1 cellular context compared by ENCODE assay signal in genomic region chr16:2473999-2474876, GRCh38.
TF ChIP-seq lines count a peak whose summit lies in the region.

No MANE protein-coding gene starts in this region.

TF ChIP-seq in HepG2, 621 proteins besides CTCF, POLR2A, EP300 and RAD21 (continued from another document and continues in another):
- no peak for TF ChIP-seq NFIC (IDR thresholded peaks at IDR 0.05; ENCODE audit: low read length)
- TF ChIP-seq REXO4 (CRISPR knock-in tag; IDR thresholded peaks at IDR 0.05; ENCODE audit: borderline replicate concordance) = no peak
- TF ChIP-seq SNAI1 (CRISPR knock-in tag; IDR thresholded peaks at IDR 0.05; ENCODE audit: borderline replicate concordance) = no peak
- TF ChIP-seq ZNF614 (CRISPR knock-in tag; IDR thresholded peaks at IDR 0.05; ENCODE audit: borderline replicate concordance) = no peak
- no peak for TF ChIP-seq RORA (CRISPR knock-in tag; IDR thresholded peaks at IDR 0.05)
- TF ChIP-seq IRF2 (CRISPR knock-in tag; IDR thresholded peaks at IDR 0.05) = no peak
- TF ChIP-seq GATAD2A (CRISPR knock-in tag; IDR thresholded peaks at IDR 0.05) = no peak
- TF ChIP-seq ZNF644 (CRISPR knock-in tag; IDR thresholded peaks at IDR 0.05; ENCODE audit: low read depth) = no peak
- no peak for TF ChIP-seq FOXP4 (CRISPR knock-in tag; IDR thresholded peaks at IDR 0.05)
- no peak for TF ChIP-seq PRDM10 (CRISPR knock-in tag; IDR thresholded peaks at IDR 0.05; ENCODE audit: low read depth)
- TF ChIP-seq MBNL3 (CRISPR knock-in tag; conservative IDR thresholded peaks at IDR 0.05) = no peak
- TF ChIP-seq SMARCE1 (IDR thresholded peaks at IDR 0.05; ENCODE audit: borderline replicate concordance) = no peak
- no peak; the same call in 1 of the 2 replicates for TF ChIP-seq ZSCAN21 (CRISPR knock-in tag; IDR thresholded peaks at IDR 0.05; ENCODE audit: borderline replicate concordance)
- no peak for TF ChIP-seq ZNF33B (CRISPR knock-in tag; IDR thresholded peaks at IDR 0.05)
- no peak for TF ChIP-seq TAF15 (IDR thresholded peaks at IDR 0.05; ENCODE audit: low read depth, low read length, poor library complexity, severe bottlenecking)
- TF ChIP-seq ZNF770 (CRISPR knock-in tag; IDR thresholded peaks at IDR 0.05) = 0 out of 2 replicates have a peak, but pooled peaks have one; percentile 20
- no peak for TF ChIP-seq TIGD3 (CRISPR knock-in tag; IDR thresholded peaks at IDR 0.05; ENCODE audit: borderline replicate concordance)
- no peak for TF ChIP-seq ZNF17 (CRISPR knock-in tag; IDR thresholded peaks at IDR 0.05)
- TF ChIP-seq, protein P1, sequence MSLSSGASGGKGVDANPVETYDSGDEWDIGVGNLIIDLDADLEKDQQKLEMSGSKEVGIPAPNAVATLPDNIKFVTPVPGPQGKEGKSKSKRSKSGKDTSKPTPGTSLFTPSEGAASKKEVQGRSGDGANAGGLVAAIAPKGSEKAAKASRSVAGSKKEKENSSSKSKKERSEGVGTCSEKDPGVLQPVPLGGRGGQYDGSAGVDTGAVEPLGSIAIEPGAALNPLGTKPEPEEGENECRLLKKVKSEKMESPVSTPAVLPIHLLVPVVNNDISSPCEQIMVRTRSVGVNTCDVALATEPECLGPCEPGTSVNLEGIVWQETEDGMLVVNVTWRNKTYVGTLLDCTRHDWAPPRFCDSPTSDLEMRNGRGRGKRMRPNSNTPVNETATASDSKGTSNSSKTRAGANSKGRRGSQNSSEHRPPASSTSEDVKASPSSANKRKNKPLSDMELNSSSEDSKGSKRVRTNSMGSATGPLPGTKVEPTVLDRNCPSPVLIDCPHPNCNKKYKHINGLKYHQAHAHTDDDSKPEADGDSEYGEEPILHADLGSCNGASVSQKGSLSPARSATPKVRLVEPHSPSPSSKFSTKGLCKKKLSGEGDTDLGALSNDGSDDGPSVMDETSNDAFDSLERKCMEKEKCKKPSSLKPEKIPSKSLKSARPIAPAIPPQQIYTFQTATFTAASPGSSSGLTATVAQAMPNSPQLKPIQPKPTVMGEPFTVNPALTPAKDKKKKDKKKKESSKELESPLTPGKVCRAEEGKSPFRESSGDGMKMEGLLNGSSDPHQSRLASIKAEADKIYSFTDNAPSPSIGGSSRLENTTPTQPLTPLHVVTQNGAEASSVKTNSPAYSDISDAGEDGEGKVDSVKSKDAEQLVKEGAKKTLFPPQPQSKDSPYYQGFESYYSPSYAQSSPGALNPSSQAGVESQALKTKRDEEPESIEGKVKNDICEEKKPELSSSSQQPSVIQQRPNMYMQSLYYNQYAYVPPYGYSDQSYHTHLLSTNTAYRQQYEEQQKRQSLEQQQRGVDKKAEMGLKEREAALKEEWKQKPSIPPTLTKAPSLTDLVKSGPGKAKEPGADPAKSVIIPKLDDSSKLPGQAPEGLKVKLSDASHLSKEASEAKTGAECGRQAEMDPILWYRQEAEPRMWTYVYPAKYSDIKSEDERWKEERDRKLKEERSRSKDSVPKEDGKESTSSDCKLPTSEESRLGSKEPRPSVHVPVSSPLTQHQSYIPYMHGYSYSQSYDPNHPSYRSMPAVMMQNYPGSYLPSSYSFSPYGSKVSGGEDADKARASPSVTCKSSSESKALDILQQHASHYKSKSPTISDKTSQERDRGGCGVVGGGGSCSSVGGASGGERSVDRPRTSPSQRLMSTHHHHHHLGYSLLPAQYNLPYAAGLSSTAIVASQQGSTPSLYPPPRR (CRISPR knock-in tag; IDR thresholded peaks at IDR 0.05; ENCODE audit: borderline replicate concordance) = no peak
- TF ChIP-seq, protein P2, sequence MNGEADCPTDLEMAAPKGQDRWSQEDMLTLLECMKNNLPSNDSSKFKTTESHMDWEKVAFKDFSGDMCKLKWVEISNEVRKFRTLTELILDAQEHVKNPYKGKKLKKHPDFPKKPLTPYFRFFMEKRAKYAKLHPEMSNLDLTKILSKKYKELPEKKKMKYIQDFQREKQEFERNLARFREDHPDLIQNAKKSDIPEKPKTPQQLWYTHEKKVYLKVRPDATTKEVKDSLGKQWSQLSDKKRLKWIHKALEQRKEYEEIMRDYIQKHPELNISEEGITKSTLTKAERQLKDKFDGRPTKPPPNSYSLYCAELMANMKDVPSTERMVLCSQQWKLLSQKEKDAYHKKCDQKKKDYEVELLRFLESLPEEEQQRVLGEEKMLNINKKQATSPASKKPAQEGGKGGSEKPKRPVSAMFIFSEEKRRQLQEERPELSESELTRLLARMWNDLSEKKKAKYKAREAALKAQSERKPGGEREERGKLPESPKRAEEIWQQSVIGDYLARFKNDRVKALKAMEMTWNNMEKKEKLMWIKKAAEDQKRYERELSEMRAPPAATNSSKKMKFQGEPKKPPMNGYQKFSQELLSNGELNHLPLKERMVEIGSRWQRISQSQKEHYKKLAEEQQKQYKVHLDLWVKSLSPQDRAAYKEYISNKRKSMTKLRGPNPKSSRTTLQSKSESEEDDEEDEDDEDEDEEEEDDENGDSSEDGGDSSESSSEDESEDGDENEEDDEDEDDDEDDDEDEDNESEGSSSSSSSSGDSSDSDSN (CRISPR knock-in tag; IDR thresholded peaks at IDR 0.05) = peak; percentile 68; the same call in 1 of the 2 replicates
- TF ChIP-seq ZMYM2 (CRISPR knock-in tag; IDR thresholded peaks at IDR 0.05) = no peak
- TF ChIP-seq DNMT1 (CRISPR knock-in tag; IDR thresholded peaks at IDR 0.05) = no peak
- TF ChIP-seq, protein P3, sequence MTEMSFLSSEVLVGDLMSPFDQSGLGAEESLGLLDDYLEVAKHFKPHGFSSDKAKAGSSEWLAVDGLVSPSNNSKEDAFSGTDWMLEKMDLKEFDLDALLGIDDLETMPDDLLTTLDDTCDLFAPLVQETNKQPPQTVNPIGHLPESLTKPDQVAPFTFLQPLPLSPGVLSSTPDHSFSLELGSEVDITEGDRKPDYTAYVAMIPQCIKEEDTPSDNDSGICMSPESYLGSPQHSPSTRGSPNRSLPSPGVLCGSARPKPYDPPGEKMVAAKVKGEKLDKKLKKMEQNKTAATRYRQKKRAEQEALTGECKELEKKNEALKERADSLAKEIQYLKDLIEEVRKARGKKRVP (CRISPR knock-in tag; IDR thresholded peaks at IDR 0.05) = 0 out of 4 replicates have a peak, but pooled peaks of 1 of the 2 experiments have one; percentile 14
- TF ChIP-seq TRIM24 (CRISPR knock-in tag; IDR thresholded peaks at IDR 0.05) = no peak
- no peak for TF ChIP-seq PCBP2 (optimal IDR thresholded peaks at IDR 0.05; ENCODE audit: low read depth, low read length, poor library complexity, severe bottlenecking)
- TF ChIP-seq RXRA (CRISPR knock-in tag; IDR thresholded peaks at IDR 0.05) = no peak
- TF ChIP-seq ATF7 (IDR thresholded peaks at IDR 0.05) = no peak
- TF ChIP-seq ATF7 (CRISPR knock-in tag; IDR thresholded peaks at IDR 0.05) = no peak
- TF ChIP-seq HNF4G (IDR thresholded peaks at IDR 0.05; ENCODE audit: borderline replicate concordance, low read depth, low read length) = no peak
- no peak for TF ChIP-seq HNF4G (CRISPR knock-in tag; IDR thresholded peaks at IDR 0.05; ENCODE audit: borderline replicate concordance, low read depth)
- TF ChIP-seq ZNF704 (CRISPR knock-in tag; IDR thresholded peaks at IDR 0.05; ENCODE audit: borderline replicate concordance) = no peak
- TF ChIP-seq ZNF598 (CRISPR knock-in tag; IDR thresholded peaks at IDR 0.05; ENCODE audit: borderline replicate concordance) = no peak
